In the genomic region with DNA sequence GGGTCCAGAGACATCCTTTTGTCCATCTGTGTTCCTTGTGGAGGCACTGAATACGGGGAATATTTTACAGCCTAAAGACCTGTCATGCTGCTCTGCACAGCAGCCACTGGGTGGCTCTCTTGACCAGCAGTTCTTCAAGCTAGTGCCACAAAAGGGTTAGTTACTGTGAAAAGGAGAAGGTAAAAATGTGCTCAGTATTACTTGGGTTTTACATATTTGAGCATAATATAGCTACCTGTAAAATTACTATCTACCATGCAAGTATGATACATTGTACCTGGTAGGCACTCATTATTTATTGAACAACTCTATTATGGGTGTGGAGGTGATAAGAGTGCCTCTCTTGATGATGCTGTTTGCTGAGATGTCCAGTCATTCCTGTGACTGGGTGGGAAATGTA, we compare ENCODE assay signal across 9 cellular contexts. TPM values are rescaled to one million over a fixed set of nuclear protein-coding genes. Genes with fewer than 3 reads are reported as not detected.
DNase-seq lines count a peak whose midpoint lies in the region; ATAC-seq and TF ChIP-seq lines count a peak whose summit lies in the region.
"Had no signal": no experiment of that assay in that cellular context is flagged by ENCODE, and none has a peak within 500 bp of the region (broad histone marks: within the 10 kb centered on the region; RNA-seq: fewer than 3 reads in every experiment).

No MANE protein-coding gene starts in this region.

- ATAC-seq in GM21423 (IDR thresholded peaks at IDR 0.05; ENCODE audit: unreplicated experiment) (peak; percentile 81), left ventricle myocardium superior (peak; percentile 86)

- no peak overlapping the region for H3K9ac ChIP-seq in adipocyte (ENCODE audit: low read length)
- H3K9ac ChIP-seq: BLaER1 had no signal

- peaks cover 20% of the 10 kb centered on the region for H3K36me3 ChIP-seq in adipocyte (ENCODE audit: control insufficient read depth, insufficient read depth, low read length, severe bottlenecking)

- no peak overlapping the region for H3K4me3 ChIP-seq in adipocyte (ENCODE audit: low read length)
- H3K4me3 ChIP-seq in retinal pigment epithelial cell (ENCODE audit: low read length), result no peak overlapping the region
- H3K4me3 ChIP-seq: BLaER1 had no signal

- no peaks in the 10 kb centered on the region for H3K27me3 ChIP-seq in adipocyte (replicated peaks; ENCODE audit: control insufficient read depth, insufficient read depth, low read length)
- H3K27me3 ChIP-seq: BLaER1 had no signal

- intact Hi-C loops in left ventricle myocardium superior (cut with micrococcal nuclease), result no loop called here

- H3K9me3 ChIP-seq in adipocyte (ENCODE audit: control insufficient read depth, low read length), result no peaks in the 10 kb centered on the region
- H3K9me3 ChIP-seq: BLaER1 had no signal

- TF ChIP-seq CTCF in retinal pigment epithelial cell (conservative IDR thresholded peaks at IDR 0.05; ENCODE audit: low read depth, low read length), result peak; percentile 93

- H3K4me1 ChIP-seq in adipocyte (ENCODE audit: control insufficient read depth, insufficient read depth, low read length), result no peaks in the 10 kb centered on the region

- peak; percentile 43 to 63 for DNase-seq in NCI-H446 (lab: John Stamatoyannopoulos, UW)
- no peak for DNase-seq in NCI-H446 treated with DMSO at 0.1 percent for 48 hours (lab: John Stamatoyannopoulos, UW)
- peak; percentile 48 for DNase-seq in HPDE6-E6E7 (ENCODE audit: extremely low spot score)
- peak; percentile 46 for DNase-seq in NOMO-1 treated with dmso at 0.1 percent for 144 hours (lab: John Stamatoyannopoulos, UW; ENCODE audit: unreplicated experiment)
- peak; percentile 88 for DNase-seq in adipocyte (ENCODE audit: low read depth)
- peak; percentile 36 for DNase-seq in left ventricle myocardium superior
- DNase-seq in retinal pigment epithelial cell (ENCODE audit: low read depth), result no peak

RNA-seq across cellular contexts. Expression of a gene that starts 23.6 kb away (rescaled TPM):
- 4.8 TPM for total RNA-seq in left ventricle myocardium superior

RNA-seq across cellular contexts. Expression of a gene that starts 34.7 kb away (rescaled TPM):
- 8.3 TPM for total RNA-seq in left ventricle myocardium superior

Comparison
In these comparisons a context has a peak if more than half of its experiments do, and no peak if none do; other contexts are left out.
1. DNase-seq: peak in NCI-H446 (2 of 2), HPDE6-E6E7 (single experiment), NOMO-1 treated with dmso at 0.1 percent for 144 hours (single experiment), adipocyte (single experiment) and left ventricle myocardium superior (single experiment); none in NCI-H446 treated with DMSO at 0.1 percent for 48 hours (single experiment) and retinal pigment epithelial cell (single experiment).